17 cellular contexts compared by ENCODE assay signal in genomic region chr14:99755068-99755405, GRCh38. TPM values are rescaled to one million over a fixed set of nuclear protein-coding genes. Genes with fewer than 3 reads are reported as not detected.
DNase-seq lines count a peak whose midpoint lies in the region; ATAC-seq, FAIRE-seq and TF ChIP-seq lines count a peak whose summit lies in the region.
"Had no signal": no experiment of that assay in that cellular context is flagged by ENCODE, and none has a peak within 500 bp of the region (broad histone marks: within the 10 kb centered on the region; RNA-seq: fewer than 3 reads in every experiment).

No MANE protein-coding gene starts in this region.

- DNase-seq in A549 (ENCODE audit: low read depth in 1 of 2, low spot score in 1 of 2), result no peak
- DNase-seq in PC-3, result peak; percentile 19
- no peak for DNase-seq in epithelial cell of prostate (ENCODE audit: low read depth, low spot score)
- DNase-seq in osteocyte (ENCODE audit: extremely low spot score, unreplicated experiment), result no peak
- DNase-seq in BE2C, result no peak
- no peak for DNase-seq in PC-9
- no peak for DNase-seq in NCI-H2081 treated with DMSO at 0.1 percent for 48 hours (lab: John Stamatoyannopoulos, UW)
- DNase-seq: activated CD4-positive, CD25-positive, alpha-beta regulatory T cell treated with anti-CD3 and anti-CD28 coated beads, Interleukin-2, amount 50 U/mL, for 72 hours; activated gamma-delta T cell treated with Interleukin-2 at 50 U/mL for 16 hours; NCI-H1048; NCI-H2171; NCI-H748 treated with DMSO at 0.1 percent for 48 hours; stimulated activated naive CD4-positive, alpha-beta T cell had no signal

- H3K4me3 ChIP-seq in A549 (no peak overlapping the region), PC-3 (ENCODE audit: low read length) (no peak overlapping the region), BE2C (ENCODE audit: low read depth, low read length) (no peak overlapping the region), PC-9 (no peak overlapping the region)

- H2AFZ ChIP-seq in PC-3 (ENCODE audit: low read length) (no peak overlapping the region), PC-9 (no peak overlapping the region)

- H3K4me1 Mint-ChIP-seq in osteocyte (ENCODE audit: unreplicated experiment), result peaks cover 81% of the 10 kb centered on the region

- H3K27ac ChIP-seq in A549 (peak overlapping the region; percentile 83 to 92), PC-3 (ENCODE audit: low read length) (no peak overlapping the region), epithelial cell of prostate (peak overlapping the region; percentile 18), PC-9 (no peak overlapping the region)

- peaks cover 81% of the 10 kb centered on the region for H3K4me1 ChIP-seq in A549
- peaks cover 71% of the 10 kb centered on the region for H3K4me1 ChIP-seq in PC-3 (ENCODE audit: insufficient read depth, low read length)
- peaks cover 8% of the 10 kb centered on the region; the same call in 1 of the 2 replicates for H3K4me1 ChIP-seq in BE2C
- H3K4me1 ChIP-seq in PC-9 (replicated peaks; ENCODE audit: insufficient read depth), result peaks cover 67% of the 10 kb centered on the region

- H3K79me2 ChIP-seq in PC-3 (ENCODE audit: low read length), result no peaks in the 10 kb centered on the region
- no peaks in the 10 kb centered on the region for H3K79me2 ChIP-seq in PC-9 (ENCODE audit: low read depth)

- H3K4me3 Mint-ChIP-seq in osteocyte (ENCODE audit: unreplicated experiment), result no peak overlapping the region

- H4K20me1 ChIP-seq in PC-3 (ENCODE audit: low read length) (no peaks in the 10 kb centered on the region), PC-9 (ENCODE audit: insufficient read depth) (no peaks in the 10 kb centered on the region)

- WGBS in A549 (ENCODE audit: missing lambda C conversion rate), result 87% methylated on average over 8 of the region's 8 CpGs

- peak overlapping the region; percentile 89 for H3K27ac Mint-ChIP-seq in osteocyte (ENCODE audit: unreplicated experiment)
- H3K27ac Mint-ChIP-seq: progenitor cell of endocrine pancreas had no signal

- FAIRE-seq in A549 (lab: Jason Lieb, UNC), result no peak
- FAIRE-seq: urothelium cell line had no signal

- BruUV-seq in PC-3 (replicated peaks; lab: Mats Ljungman, UMichigan) (no TSS peak), PC-9 (replicated peaks; lab: Mats Ljungman, UMichigan) (no TSS peak)

- no peak overlapping the region for H3K9ac ChIP-seq in PC-3 (ENCODE audit: low read length)

- H3K36me3 ChIP-seq in PC-3 (ENCODE audit: low read depth, low read length) (no peaks in the 10 kb centered on the region), BE2C (no peaks in the 10 kb centered on the region), PC-9 (ENCODE audit: low read depth) (no peaks in the 10 kb centered on the region)

- POLR2A ChIA-PET in A549 (lab: Yijun Ruan, JAX), result interaction anchor here (1.5 kb wide), 1 partner anchor 38 kb away, joined by 4 read pairs; the partner anchor contains the start of gene EML1
- POLR2A ChIA-PET in PC-3 (lab: Charles Lee; ENCODE audit: unreplicated experiment), result interaction anchor here (0.9 kb wide), 1 partner anchor 71 kb away, joined by 16 read pairs; the partner anchor contains the start of gene CYP46A1
- POLR2A ChIA-PET in PC-9 (lab: Charles Lee; ENCODE audit: unreplicated experiment), result no interaction called here

- no peak for TF ChIP-seq RAD21 in A549 (conservative IDR thresholded peaks at IDR 0.05 in 1 of 2, IDR thresholded peaks at IDR 0.05 in 1 of 2)

- intact Hi-C loops in PC-3 (cut with micrococcal nuclease) (no loop called here), PC-9 (cut with micrococcal nuclease; ENCODE audit: unreplicated experiment) (no loop called here)

- no peaks in the 10 kb centered on the region for H3K27me3 Mint-ChIP-seq in osteocyte (ENCODE audit: unreplicated experiment)

- CTCF ChIA-PET in A549 (lab: Yijun Ruan, JAX), result interaction anchor here (0.8 to 20.7 kb wide), 10 partner anchors 9 to 131 kb away, joined by 3 to 263 read pairs (median 6); partner anchors contain the start of gene EML1
- CTCF ChIA-PET in PC-3 (lab: Charles Lee), result interaction anchor here (0.6 kb wide), 1 partner anchor 18 kb away, joined by 3 read pairs; no protein-coding TSS in a partner anchor
- CTCF ChIA-PET in PC-9 (lab: Charles Lee), result no interaction called here

- no peak for TF ChIP-seq POLR2A in A549 (IDR thresholded peaks at IDR 0.05; ENCODE audit: low read length)

- H3K9me3 Mint-ChIP-seq in osteocyte (ENCODE audit: unreplicated experiment), result no peaks in the 10 kb centered on the region

- H3K27me3 ChIP-seq in PC-3 (ENCODE audit: low read length), result no peaks in the 10 kb centered on the region
- no peaks in the 10 kb centered on the region for H3K27me3 ChIP-seq in BE2C
- no peaks in the 10 kb centered on the region for H3K27me3 ChIP-seq in PC-9 (ENCODE audit: insufficient read depth, low read depth)

- no peak for ATAC-seq in A549
- ATAC-seq in PC-3, result no peak
- ATAC-seq in GM21723 (IDR thresholded peaks at IDR 0.05; ENCODE audit: unreplicated experiment), result no peak
- ATAC-seq: left colon had no signal

- no peak for TF ChIP-seq CTCF in A549 (IDR thresholded peaks at IDR 0.05)
- TF ChIP-seq CTCF in PC-3 (conservative IDR thresholded peaks at IDR 0.05; ENCODE audit: low read depth, low read length), result no peak
- TF ChIP-seq CTCF in osteocyte (IDR thresholded peaks at IDR 0.05), result no peak
- no peak for TF ChIP-seq CTCF in BE2C (IDR thresholded peaks at IDR 0.05; ENCODE audit: low read depth, low read length)
- no peak for TF ChIP-seq CTCF in PC-9 (conservative IDR thresholded peaks at IDR 0.05)

- no peaks in the 10 kb centered on the region for H3K36me3 Mint-ChIP-seq in osteocyte (ENCODE audit: unreplicated experiment)

- H3K4me2 ChIP-seq in A549, result peak overlapping the region; percentile 65
- H3K4me2 ChIP-seq in PC-3 (ENCODE audit: low read length), result no peak overlapping the region
- H3K4me2 ChIP-seq in PC-9, result no peak overlapping the region

- H3F3A ChIP-seq in PC-3 (ENCODE audit: low read length, unreplicated experiment), result no peaks in the 10 kb centered on the region
- H3F3A ChIP-seq in PC-9 (ENCODE audit: insufficient read depth, low read depth), result peaks cover 23% of the 10 kb centered on the region; the same call in 1 of the 2 replicates

- H3K9me3 ChIP-seq in A549 (no peaks in the 10 kb centered on the region), PC-3 (ENCODE audit: low read length) (no peaks in the 10 kb centered on the region), BE2C (no peaks in the 10 kb centered on the region), PC-9 (ENCODE audit: insufficient read depth, low read depth) (no peaks in the 10 kb centered on the region)

- no peak for TF ChIP-seq EP300 in A549 (IDR thresholded peaks at IDR 0.05)

- H3K9me2 ChIP-seq in PC-3 (replicated peaks; ENCODE audit: low read length) (no peaks in the 10 kb centered on the region), PC-9 (ENCODE audit: insufficient read depth) (no peaks in the 10 kb centered on the region)

TF ChIP-seq in A549, 52 proteins besides CTCF, POLR2A, EP300 and RAD21:
- TF ChIP-seq GATA3 (IDR thresholded peaks at IDR 0.05; ENCODE audit: borderline replicate concordance) (no peak), HEYL (CRISPR knock-in tag; IDR thresholded peaks at IDR 0.05) (no peak), REST (IDR thresholded peaks at IDR 0.05) (no peak)

RNA-seq across cellular contexts. Expression of gene EML1, which starts 38.2 kb away (rescaled TPM):
- polyA plus RNA-seq in A549 (2011; rRNA removed) (30.8 and 37.7 TPM in 2 replicates), A549 (2017; fragmentation: RNase III; extraction: RNeasy Plus Mini Kit Qiagen cat#74134 plus additional on column Dnase treatment) (29.2 to 30.6 TPM (median 29.7 TPM) in 3 replicates)
- 21.3 and 27.9 TPM in 2 replicates for polyA plus RNA-seq in A549 (2012; cell fraction: cytosol; rRNA removed)
- 21.1 and 28.4 TPM in 2 replicates for polyA plus RNA-seq in A549 (2012; cell fraction: nucleus; rRNA removed)
- polyA minus RNA-seq in A549 (2011; rRNA and poly(A)+ RNA removed), result 94.4 and 118 TPM in 2 replicates
- total RNA-seq in PC-3 (2014; rRNA removed) (12.0 TPM in 2 replicates), osteocyte (34.8 and 38.1 TPM in 2 replicates), PC-9 (2021) (1.8 and 2.4 TPM in 2 replicates)
- 19.2 TPM for polyA plus RNA-seq in BE2C (2012; ENCODE audit: insufficient read depth, insufficient read length, low read depth)

Comparison
In these comparisons a context has a peak if more than half of its experiments do, and no peak if none do; other contexts are left out.
1. H3K27ac ChIP-seq: peak in A549 (2 of 2) and epithelial cell of prostate (single experiment); none in PC-3 (single experiment) and PC-9 (single experiment).